In the genomic region with DNA sequence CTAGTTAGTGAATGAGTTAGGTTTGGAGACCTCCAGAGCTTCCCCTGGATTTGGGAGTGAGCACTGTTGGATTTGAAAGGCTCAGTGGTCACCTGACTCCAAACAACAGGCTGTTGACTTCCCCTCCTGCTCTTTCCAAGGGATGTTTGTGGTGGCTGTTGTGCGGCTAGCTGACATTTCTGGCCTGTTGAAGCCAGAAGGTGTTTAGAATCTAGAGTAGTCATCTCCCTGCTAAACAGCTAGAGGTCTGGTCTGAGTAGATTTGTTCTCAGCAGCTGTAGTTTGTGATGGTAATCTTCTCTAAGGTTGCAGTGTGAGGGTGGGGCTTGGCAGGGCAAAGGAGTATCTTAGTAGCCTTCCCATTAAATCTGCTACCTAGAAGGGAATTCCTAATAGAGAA, we compare ENCODE assay signal across 22 cellular contexts. TPM values are rescaled to one million over a fixed set of nuclear protein-coding genes. Genes with fewer than 3 reads are reported as not detected.
DNase-seq lines count a peak whose midpoint lies in the region; ATAC-seq, FAIRE-seq and TF ChIP-seq lines count a peak whose summit lies in the region.
"Had no signal": no experiment of that assay in that cellular context is flagged by ENCODE, and none has a peak within 500 bp of the region (broad histone marks: within the 10 kb centered on the region; RNA-seq: fewer than 3 reads in every experiment).

No MANE protein-coding gene starts in this region.

- no peak for TF ChIP-seq POLR2A in endothelial cell of umbilical vein (IDR thresholded peaks at IDR 0.05; ENCODE audit: low read depth, low read length)

- peaks cover 41% of the 10 kb centered on the region for H3K79me2 ChIP-seq in endothelial cell of umbilical vein (ENCODE audit: control insufficient read depth, insufficient read depth, low read length)

- H3K36me3 Mint-ChIP-seq in CD8-positive, alpha-beta memory T cell: peaks cover 8 to 33% (median 29%) of the 10 kb centered on the region in 3 donors
- H3K36me3 Mint-ChIP-seq in natural killer cell treated with Interleukin-12 subunit alpha and Interleukin-12 subunit beta and Interleukin-15 and Interleukin-18, amount 100 ng/mL, for 72 hours: peaks cover 12% of the 10 kb centered on the region

- POLR2A ChIA-PET in CD8-positive, alpha-beta memory T cell (lab: Charles Lee): no interaction called here
- POLR2A ChIA-PET in endothelial cell of umbilical vein (lab: Charles Lee): no interaction called here

- no peaks in the 10 kb centered on the region for H3K27me3 ChIP-seq in CD8-positive, alpha-beta memory T cell (ENCODE audit: insufficient read depth, low read length, poor library complexity, severe bottlenecking)
- no peaks in the 10 kb centered on the region for H3K27me3 ChIP-seq in endothelial cell of umbilical vein (ENCODE audit: control insufficient read depth in 2 of 2, insufficient read depth in 2 of 2, low read length in 2 of 2)
- H3K27me3 ChIP-seq: ascending aorta had no signal

- no peaks in the 10 kb centered on the region for H3K9me1 ChIP-seq in endothelial cell of umbilical vein (replicated peaks; ENCODE audit: control insufficient read depth, extremely low read depth, insufficient read depth, low read length)

- H4K20me1 ChIP-seq in endothelial cell of umbilical vein (replicated peaks; ENCODE audit: control insufficient read depth, extremely low read depth, insufficient read depth, low read length): no peaks in the 10 kb centered on the region

- dilution Hi-C loops in endothelial cell of umbilical vein (cut with MboI; ENCODE audit: extremely low pct_ligation_motif_present, low sequenced_read_pairs): no loop called here

- no peak for DNase-seq in CD8-positive, alpha-beta memory T cell
- DNase-seq in SK-MEL-5 (ENCODE audit: low read depth, low spot score) (peak; percentile 58), endothelial cell of umbilical vein (ENCODE audit: low read depth, low spot score) (peak; percentile 35), NCI-H2081 treated with DMSO at 0.1 percent for 48 hours (lab: John Stamatoyannopoulos, UW) (no peak)
- no peak for DNase-seq in natural killer cell treated with Interleukin-12 subunit alpha and Interleukin-12 subunit beta and Interleukin-15 and Interleukin-18, amount 100 ng/mL, for 72 hours (ENCODE audit: low spot score)
- DNase-seq: activated B cell treated with CpG ODN at 0.5 μM for 24 hours; activated CD4-positive, alpha-beta T cell treated with anti-CD3 and anti-CD28 coated beads, Interleukin-2, amount 50 U/mL, for 48 hours; activated naive CD4-positive, alpha-beta T cell treated with anti-CD3 and anti-CD28 coated beads, Interleukin-2, amount 10 ng/mL, durations not matched to agents 7 days and 5 days; central memory CD4-positive, alpha-beta T cell; left cardiac atrium; mesendoderm; NCI-H1105 treated with DMSO at 0.1 percent for 48 hours; NCI-H2029 treated with DMSO at 0.1 percent for 48 hours; OCI-M1; stimulated activated CD4-positive, alpha-beta T cell treated with anti-CD3 and anti-CD28 coated beads, Interleukin-2, amount 100 ng/mL, for 48 hours; stimulated activated naive B cell treated with anti-CD40 and anti-IgM and Interleukin-4, amounts not matched to agents 10 μg/mL and 1 μg/mL and 100 μg/mL, for 72 hours; T1000 had no signal

- TF ChIP-seq CTCF in endothelial cell of umbilical vein (IDR thresholded peaks at IDR 0.05; ENCODE audit: extremely low read depth in 1 of 2, insufficient read depth in 1 of 2, low read depth in 1 of 2, low read length in 2 of 2): no peak

- no peak overlapping the region for H3K4me3 Mint-ChIP-seq in CD8-positive, alpha-beta memory T cell
- H3K4me3 Mint-ChIP-seq in natural killer cell treated with Interleukin-12 subunit alpha and Interleukin-12 subunit beta and Interleukin-15 and Interleukin-18, amount 100 ng/mL, for 72 hours: no peak overlapping the region
- H3K4me3 Mint-ChIP-seq: activated B cell treated with CpG ODN at 0.5 μM for 24 hours; activated naive CD4-positive, alpha-beta T cell treated with anti-CD3 and anti-CD28 coated beads, Interleukin-2, amount 10 ng/mL, durations not matched to agents 7 days and 5 days; CD14-positive monocyte; stimulated activated naive B cell treated with anti-CD40 and anti-IgM and Interleukin-4, amounts not matched to agents 10 μg/mL and 1 μg/mL and 100 μg/mL, for 72 hours had no signal

- peaks cover 12 to 20% (median 17%) of the 10 kb centered on the region in 3 donors for H3K4me1 Mint-ChIP-seq in CD8-positive, alpha-beta memory T cell
- H3K4me1 Mint-ChIP-seq in natural killer cell treated with Interleukin-12 subunit alpha and Interleukin-12 subunit beta and Interleukin-15 and Interleukin-18, amount 100 ng/mL, for 72 hours (ENCODE audit: low read depth in 2 of 2): peaks cover 19 to 25% of the 10 kb centered on the region in 2 donors
- H3K4me1 Mint-ChIP-seq: CD14-positive monocyte had no signal

- no peak overlapping the region for H2AFZ ChIP-seq in endothelial cell of umbilical vein (ENCODE audit: low read depth, low read length)

- peak overlapping the region in 7 of 8 donors; percentile 1 to 57 (median 29) for H3K27ac Mint-ChIP-seq in CD8-positive, alpha-beta memory T cell
- peak overlapping the region; percentile 31 to 47 for H3K27ac Mint-ChIP-seq in natural killer cell treated with Interleukin-12 subunit alpha and Interleukin-12 subunit beta and Interleukin-15 and Interleukin-18, amount 100 ng/mL, for 72 hours
- H3K27ac Mint-ChIP-seq: activated B cell treated with CpG ODN at 0.5 μM for 24 hours; activated naive CD4-positive, alpha-beta T cell treated with anti-CD3 and anti-CD28 coated beads, Interleukin-2, amount 10 ng/mL, durations not matched to agents 7 days and 5 days; CD14-positive monocyte had no signal

- CTCF ChIA-PET in CD8-positive, alpha-beta memory T cell (lab: Charles Lee): interaction anchor here (1.1 kb wide), 1 partner anchor 44 kb away, joined by 3 read pairs; no protein-coding TSS in a partner anchor
- CTCF ChIA-PET in endothelial cell of umbilical vein (lab: Charles Lee): interaction anchor here (1.5 kb wide), 1 partner anchor 10 kb away, joined by 5 read pairs; no protein-coding TSS in a partner anchor

- H3K4me3 ChIP-seq in CD8-positive, alpha-beta memory T cell (ENCODE audit: low read length): no peak overlapping the region
- no peak overlapping the region for H3K4me3 ChIP-seq in endothelial cell of umbilical vein (replicated peaks in 1 of 3; ENCODE audit: insufficient read depth in 1 of 3, low read depth in 1 of 3, low read length in 3 of 3)
- H3K4me3 ChIP-seq: ascending aorta, thoracic aorta had no signal

- no peak overlapping the region for H3K27ac ChIP-seq in CD8-positive, alpha-beta memory T cell (ENCODE audit: low read depth, low read length)
- H3K27ac ChIP-seq in endothelial cell of umbilical vein (ENCODE audit: insufficient read depth, low read depth, low read length): no peak overlapping the region
- H3K27ac ChIP-seq: ascending aorta, thoracic aorta had no signal

- peaks cover 0 to 7% (median 0%) of the 10 kb centered on the region in 5 donors for H3K9me3 Mint-ChIP-seq in CD8-positive, alpha-beta memory T cell
- H3K9me3 Mint-ChIP-seq in natural killer cell treated with Interleukin-12 subunit alpha and Interleukin-12 subunit beta and Interleukin-15 and Interleukin-18, amount 100 ng/mL, for 72 hours: no peaks in the 10 kb centered on the region

- intact Hi-C loops in endothelial cell of umbilical vein (cut with micrococcal nuclease): no loop called here

- no peak for FAIRE-seq in endothelial cell of umbilical vein (lab: Jason Lieb, UNC)

- BruUV-seq in endothelial cell of umbilical vein (replicated peaks; lab: Mats Ljungman, UMichigan): no TSS peak

- ATAC-seq in natural killer cell treated with Interleukin-12 subunit alpha and Interleukin-12 subunit beta and Interleukin-15 and Interleukin-18, amount 100 ng/mL, for 72 hours: no peak
- no peak for ATAC-seq in HG02970 (IDR thresholded peaks at IDR 0.05; ENCODE audit: low FRiP score, unreplicated experiment)
- ATAC-seq in HG03159 (IDR thresholded peaks at IDR 0.05; ENCODE audit: unreplicated experiment): no peak
- ATAC-seq: left cardiac atrium; stimulated activated naive B cell treated with anti-CD40 and anti-IgM and Interleukin-4, amounts not matched to agents 10 μg/mL and 1 μg/mL and 100 μg/mL, for 72 hours had no signal

- in situ Hi-C loops in SK-MEL-5 (cut with HindIII; ENCODE audit: low pct_unique_long_range_greater_than_20kb, low sequenced_read_pairs): no loop called here

- no peaks in the 10 kb centered on the region for H3K4me1 ChIP-seq in CD8-positive, alpha-beta memory T cell (ENCODE audit: insufficient read depth, low read length)
- H3K4me1 ChIP-seq in endothelial cell of umbilical vein (ENCODE audit: control insufficient read depth, extremely low read depth, insufficient read depth, low read length): peaks cover 1% of the 10 kb centered on the region
- H3K4me1 ChIP-seq: ascending aorta had no signal

- H3K9me3 ChIP-seq in CD8-positive, alpha-beta memory T cell (ENCODE audit: low read length): peaks cover 4% of the 10 kb centered on the region
- no peaks in the 10 kb centered on the region for H3K9me3 ChIP-seq in endothelial cell of umbilical vein (replicated peaks; ENCODE audit: control insufficient read depth, insufficient read depth, low read length)
- H3K9me3 ChIP-seq: ascending aorta, thoracic aorta had no signal

- H3K4me2 ChIP-seq in endothelial cell of umbilical vein (ENCODE audit: insufficient read depth, low read length): no peak overlapping the region

- peaks cover 4% of the 10 kb centered on the region for H3K36me3 ChIP-seq in CD8-positive, alpha-beta memory T cell (ENCODE audit: insufficient read depth, low read length)
- peaks cover 2 to 4% of the 10 kb centered on the region in 2 experiments for H3K36me3 ChIP-seq in endothelial cell of umbilical vein (ENCODE audit: control insufficient read depth in 2 of 2, extremely low read depth in 1 of 2, insufficient read depth in 2 of 2, low read length in 2 of 2)
- H3K36me3 ChIP-seq: thoracic aorta had no signal

- H3K9ac ChIP-seq in endothelial cell of umbilical vein (replicated peaks; ENCODE audit: extremely low read depth, insufficient read depth, low read length): no peak overlapping the region

- H3K27me3 Mint-ChIP-seq in CD8-positive, alpha-beta memory T cell: no peaks in the 10 kb centered on the region
- no peaks in the 10 kb centered on the region for H3K27me3 Mint-ChIP-seq in natural killer cell treated with Interleukin-12 subunit alpha and Interleukin-12 subunit beta and Interleukin-15 and Interleukin-18, amount 100 ng/mL, for 72 hours
- H3K27me3 Mint-ChIP-seq: activated B cell treated with CpG ODN at 0.5 μM for 24 hours; activated naive CD4-positive, alpha-beta T cell treated with anti-CD3 and anti-CD28 coated beads, Interleukin-2, amount 10 ng/mL, durations not matched to agents 7 days and 5 days; stimulated activated naive B cell treated with anti-CD40 and anti-IgM and Interleukin-4, amounts not matched to agents 10 μg/mL and 1 μg/mL and 100 μg/mL, for 72 hours had no signal

RNA-seq across cellular contexts. Expression of gene BPGM, which starts 30.1 kb away (rescaled TPM):
- total RNA-seq in CD8-positive, alpha-beta memory T cell: 10 to 100 TPM; 25.4 to 27.1 TPM
- 26.8 TPM for polyA plus RNA-seq in CD8-positive, alpha-beta memory T cell
- 21.8 and 22.6 TPM in 2 replicates for total RNA-seq in SK-MEL-5 (2014; rRNA removed; shearing (Covaris generic))
- polyA plus RNA-seq in SK-MEL-5 (2015; cell fraction: cytosol; rRNA removed): 22.1 and 22.6 TPM in 2 replicates
- 5.5 and 6.9 TPM in 2 replicates for polyA plus RNA-seq in SK-MEL-5 (2015; cell fraction: nucleus; rRNA removed)
- total RNA-seq in endothelial cell of umbilical vein: 28.3 and 44.4 TPM in 2 replicates
- 18.9 and 24.2 TPM in 2 replicates for polyA plus RNA-seq in endothelial cell of umbilical vein
- polyA plus RNA-seq in endothelial cell of umbilical vein (2011; cell fraction: cytosol; rRNA removed): 35.6 and 36.7 TPM in 2 replicates
- polyA plus RNA-seq in endothelial cell of umbilical vein (2011; cell fraction: nucleus; rRNA removed): 24.4 and 31.7 TPM in 2 replicates
- polyA plus RNA-seq in endothelial cell of umbilical vein (2012): 62.5 and 70.6 TPM in 2 replicates
- polyA minus RNA-seq in endothelial cell of umbilical vein: 24.6 and 27.8 TPM in 2 replicates
- polyA minus RNA-seq in endothelial cell of umbilical vein (2011; cell fraction: cytosol; rRNA and poly(A)+ RNA removed): 3.1 TPM
- polyA minus RNA-seq in endothelial cell of umbilical vein (2011; cell fraction: nucleus; rRNA and poly(A)+ RNA removed): 25.4 and 28.9 TPM in 2 replicates
- total RNA-seq in natural killer cell treated with Interleukin-12 subunit alpha and Interleukin-12 subunit beta and Interleukin-15 and Interleukin-18, amount 100 ng/mL, for 72 hours: 10 to 100 TPM; 30.2 to 68.1 TPM

Comparison
In these comparisons a context has a peak if more than half of its experiments do, and no peak if none do; other contexts are left out.
1. DNase-seq: peak in SK-MEL-5 (single experiment) and endothelial cell of umbilical vein (single experiment); none in CD8-positive, alpha-beta memory T cell (0 of 5), natural killer cell treated with Interleukin-12 subunit alpha and Interleukin-12 subunit beta and Interleukin-15 and Interleukin-18, amount 100 ng/mL, for 72 hours (single experiment) and NCI-H2081 treated with DMSO at 0.1 percent for 48 hours (single experiment).